1 cellular context compared by ENCODE assay signal in the genomic region with DNA sequence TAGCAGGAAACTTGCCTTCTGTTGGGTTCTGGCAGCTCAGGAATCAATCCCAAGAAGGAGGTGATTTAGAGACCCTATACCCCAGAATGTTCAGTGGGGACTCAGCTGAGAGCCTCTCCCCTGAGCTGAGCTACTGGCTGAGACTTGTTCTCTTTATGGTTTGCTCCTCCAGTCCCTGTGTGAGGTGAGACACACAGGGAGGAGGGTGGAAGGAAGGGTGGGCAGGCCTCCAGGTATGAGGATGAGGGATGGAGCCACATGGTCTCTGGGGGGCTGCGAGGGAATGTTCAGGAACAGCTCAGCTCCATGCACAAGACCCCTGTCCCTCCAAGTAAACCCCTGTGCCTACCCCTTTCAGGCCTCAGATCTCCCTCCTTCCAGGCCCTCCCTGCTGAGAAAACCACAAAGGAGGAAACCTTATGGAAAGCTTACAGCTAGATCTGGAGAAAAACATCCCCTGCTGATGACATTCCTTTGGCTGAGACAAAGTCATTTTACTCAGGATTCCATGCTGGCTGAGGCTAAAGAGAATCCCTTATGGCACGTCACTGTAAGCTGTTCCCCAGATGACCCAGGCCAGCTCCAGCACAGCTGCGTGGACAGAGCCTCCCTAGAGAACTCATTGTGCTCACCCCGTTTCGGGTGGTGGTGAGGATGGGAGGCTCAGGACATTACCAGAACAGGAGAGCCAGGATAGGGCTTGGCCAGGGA.
TF ChIP-seq lines count a peak whose summit lies in the region.

No MANE protein-coding gene starts in this region.

TF ChIP-seq in H1, 55 proteins besides CTCF, POLR2A, EP300 and RAD21 (continued from another document):
- TF ChIP-seq, protein P1, sequence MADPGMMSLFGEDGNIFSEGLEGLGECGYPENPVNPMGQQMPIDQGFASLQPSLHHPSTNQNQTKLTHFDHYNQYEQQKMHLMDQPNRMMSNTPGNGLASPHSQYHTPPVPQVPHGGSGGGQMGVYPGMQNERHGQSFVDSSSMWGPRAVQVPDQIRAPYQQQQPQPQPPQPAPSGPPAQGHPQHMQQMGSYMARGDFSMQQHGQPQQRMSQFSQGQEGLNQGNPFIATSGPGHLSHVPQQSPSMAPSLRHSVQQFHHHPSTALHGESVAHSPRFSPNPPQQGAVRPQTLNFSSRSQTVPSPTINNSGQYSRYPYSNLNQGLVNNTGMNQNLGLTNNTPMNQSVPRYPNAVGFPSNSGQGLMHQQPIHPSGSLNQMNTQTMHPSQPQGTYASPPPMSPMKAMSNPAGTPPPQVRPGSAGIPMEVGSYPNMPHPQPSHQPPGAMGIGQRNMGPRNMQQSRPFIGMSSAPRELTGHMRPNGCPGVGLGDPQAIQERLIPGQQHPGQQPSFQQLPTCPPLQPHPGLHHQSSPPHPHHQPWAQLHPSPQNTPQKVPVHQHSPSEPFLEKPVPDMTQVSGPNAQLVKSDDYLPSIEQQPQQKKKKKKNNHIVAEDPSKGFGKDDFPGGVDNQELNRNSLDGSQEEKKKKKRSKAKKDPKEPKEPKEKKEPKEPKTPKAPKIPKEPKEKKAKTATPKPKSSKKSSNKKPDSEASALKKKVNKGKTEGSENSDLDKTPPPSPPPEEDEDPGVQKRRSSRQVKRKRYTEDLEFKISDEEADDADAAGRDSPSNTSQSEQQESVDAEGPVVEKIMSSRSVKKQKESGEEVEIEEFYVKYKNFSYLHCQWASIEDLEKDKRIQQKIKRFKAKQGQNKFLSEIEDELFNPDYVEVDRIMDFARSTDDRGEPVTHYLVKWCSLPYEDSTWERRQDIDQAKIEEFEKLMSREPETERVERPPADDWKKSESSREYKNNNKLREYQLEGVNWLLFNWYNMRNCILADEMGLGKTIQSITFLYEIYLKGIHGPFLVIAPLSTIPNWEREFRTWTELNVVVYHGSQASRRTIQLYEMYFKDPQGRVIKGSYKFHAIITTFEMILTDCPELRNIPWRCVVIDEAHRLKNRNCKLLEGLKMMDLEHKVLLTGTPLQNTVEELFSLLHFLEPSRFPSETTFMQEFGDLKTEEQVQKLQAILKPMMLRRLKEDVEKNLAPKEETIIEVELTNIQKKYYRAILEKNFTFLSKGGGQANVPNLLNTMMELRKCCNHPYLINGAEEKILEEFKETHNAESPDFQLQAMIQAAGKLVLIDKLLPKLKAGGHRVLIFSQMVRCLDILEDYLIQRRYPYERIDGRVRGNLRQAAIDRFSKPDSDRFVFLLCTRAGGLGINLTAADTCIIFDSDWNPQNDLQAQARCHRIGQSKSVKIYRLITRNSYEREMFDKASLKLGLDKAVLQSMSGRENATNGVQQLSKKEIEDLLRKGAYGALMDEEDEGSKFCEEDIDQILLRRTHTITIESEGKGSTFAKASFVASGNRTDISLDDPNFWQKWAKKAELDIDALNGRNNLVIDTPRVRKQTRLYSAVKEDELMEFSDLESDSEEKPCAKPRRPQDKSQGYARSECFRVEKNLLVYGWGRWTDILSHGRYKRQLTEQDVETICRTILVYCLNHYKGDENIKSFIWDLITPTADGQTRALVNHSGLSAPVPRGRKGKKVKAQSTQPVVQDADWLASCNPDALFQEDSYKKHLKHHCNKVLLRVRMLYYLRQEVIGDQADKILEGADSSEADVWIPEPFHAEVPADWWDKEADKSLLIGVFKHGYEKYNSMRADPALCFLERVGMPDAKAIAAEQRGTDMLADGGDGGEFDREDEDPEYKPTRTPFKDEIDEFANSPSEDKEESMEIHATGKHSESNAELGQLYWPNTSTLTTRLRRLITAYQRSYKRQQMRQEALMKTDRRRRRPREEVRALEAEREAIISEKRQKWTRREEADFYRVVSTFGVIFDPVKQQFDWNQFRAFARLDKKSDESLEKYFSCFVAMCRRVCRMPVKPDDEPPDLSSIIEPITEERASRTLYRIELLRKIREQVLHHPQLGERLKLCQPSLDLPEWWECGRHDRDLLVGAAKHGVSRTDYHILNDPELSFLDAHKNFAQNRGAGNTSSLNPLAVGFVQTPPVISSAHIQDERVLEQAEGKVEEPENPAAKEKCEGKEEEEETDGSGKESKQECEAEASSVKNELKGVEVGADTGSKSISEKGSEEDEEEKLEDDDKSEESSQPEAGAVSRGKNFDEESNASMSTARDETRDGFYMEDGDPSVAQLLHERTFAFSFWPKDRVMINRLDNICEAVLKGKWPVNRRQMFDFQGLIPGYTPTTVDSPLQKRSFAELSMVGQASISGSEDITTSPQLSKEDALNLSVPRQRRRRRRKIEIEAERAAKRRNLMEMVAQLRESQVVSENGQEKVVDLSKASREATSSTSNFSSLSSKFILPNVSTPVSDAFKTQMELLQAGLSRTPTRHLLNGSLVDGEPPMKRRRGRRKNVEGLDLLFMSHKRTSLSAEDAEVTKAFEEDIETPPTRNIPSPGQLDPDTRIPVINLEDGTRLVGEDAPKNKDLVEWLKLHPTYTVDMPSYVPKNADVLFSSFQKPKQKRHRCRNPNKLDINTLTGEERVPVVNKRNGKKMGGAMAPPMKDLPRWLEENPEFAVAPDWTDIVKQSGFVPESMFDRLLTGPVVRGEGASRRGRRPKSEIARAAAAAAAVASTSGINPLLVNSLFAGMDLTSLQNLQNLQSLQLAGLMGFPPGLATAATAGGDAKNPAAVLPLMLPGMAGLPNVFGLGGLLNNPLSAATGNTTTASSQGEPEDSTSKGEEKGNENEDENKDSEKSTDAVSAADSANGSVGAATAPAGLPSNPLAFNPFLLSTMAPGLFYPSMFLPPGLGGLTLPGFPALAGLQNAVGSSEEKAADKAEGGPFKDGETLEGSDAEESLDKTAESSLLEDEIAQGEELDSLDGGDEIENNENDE (IDR thresholded peaks at IDR 0.05; ENCODE audit: insufficient replicate concordance, low read length): no peak
- TF ChIP-seq TAF1 (IDR thresholded peaks at IDR 0.05; ENCODE audit: low read depth, low read length): peak; percentile 71
- TF ChIP-seq SUZ12 (IDR thresholded peaks at IDR 0.05; ENCODE audit: low read length): no peak
- peak; percentile 75 for TF ChIP-seq SP1 (IDR thresholded peaks at IDR 0.05; ENCODE audit: low read depth, low read length)
